In the genomic region with DNA sequence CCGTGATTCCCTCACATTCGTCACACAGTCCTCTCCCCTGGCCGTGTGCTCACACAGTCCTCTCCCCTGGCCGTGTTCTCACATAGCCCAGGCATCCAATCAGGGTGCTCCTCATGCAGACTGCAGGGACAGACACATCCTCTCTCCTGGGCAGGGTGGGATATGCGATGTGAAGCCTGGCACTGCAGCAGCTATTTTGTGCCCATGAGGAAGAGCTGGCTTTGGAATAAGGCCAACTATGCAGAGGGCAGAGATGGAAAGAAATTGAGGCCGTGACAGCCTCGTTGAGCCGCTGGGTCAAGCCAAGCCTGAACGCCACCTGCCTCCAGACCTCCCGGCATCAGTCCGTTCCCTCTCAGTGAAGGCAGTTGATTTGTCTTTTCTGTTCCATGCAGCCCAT, we compare ENCODE assay signal across 18 cellular contexts. TPM values are rescaled to one million over a fixed set of nuclear protein-coding genes. Genes with fewer than 3 reads are reported as not detected.
"Had no signal": no experiment of that assay in that cellular context is flagged by ENCODE, and none has a peak within 500 bp of the region (broad histone marks: within the 10 kb centered on the region; RNA-seq: fewer than 3 reads in every experiment).

No MANE protein-coding gene starts in this region.

- H3K4me1 ChIP-seq: adrenal gland, uterus had no signal

- H3K27me3 ChIP-seq: uterus had no signal

- H3K9me3 ChIP-seq: adrenal gland, thoracic aorta, uterus had no signal

- H3K4me3 ChIP-seq: adrenal gland, cardiac muscle cell, thoracic aorta, uterus had no signal

- DNase-seq: activated B cell treated with CpG ODN at 0.5 μM for 24 hours; activated CD4-positive, alpha-beta T cell treated with anti-CD3 and anti-CD28 coated beads, Interleukin-2, amount 10 ng/mL, durations not matched to agents 24 days and 14 days; activated CD8-positive, alpha-beta memory T cell treated with anti-CD3 and anti-CD28 coated beads, Interleukin-2, amount 50 U/mL, for 4 hours; activated CD8-positive, alpha-beta T cell treated with anti-CD3 and anti-CD28 coated beads, Interleukin-2, amount 10 ng/mL, durations not matched to agents 7 days and 5 days; activated T-cell treated with anti-CD3 and anti-CD28 coated beads, Interleukin-2, amount 50 U/mL, for 72 hours; adrenal gland; hippocampal formation; left ventricle myocardium superior; stimulated activated CD4-positive, alpha-beta T cell treated with anti-CD3 and anti-CD28 coated beads, Interleukin-1b, Interleukin-23, amount 100 ng/mL, for 48 hours; T-helper 17 cell; uterus had no signal

- H3K27ac ChIP-seq: adrenal gland, cardiac muscle cell, thoracic aorta, uterus had no signal

- H3K36me3 ChIP-seq: adrenal gland, cardiac muscle cell, thoracic aorta, uterus had no signal

- ATAC-seq: activated CD8-positive, alpha-beta T cell treated with anti-CD3 and anti-CD28 coated beads, Interleukin-2, amount 10 ng/mL, durations not matched to agents 7 days and 5 days; activated T-cell treated with anti-CD3 and anti-CD28 coated beads, Interleukin-2, amount 50 U/mL, for 72 hours; esophagus mucosa; left ventricle myocardium superior; T-helper 17 cell had no signal

RNA-seq across cellular contexts. Expression of a gene that starts 35.8 kb away (rescaled TPM):
- total RNA-seq: activated B cell treated with CpG ODN at 0.5 μM for 24 hours; activated CD4-positive, alpha-beta T cell treated with anti-CD3 and anti-CD28 coated beads, Interleukin-2, amount 10 ng/mL, durations not matched to agents 24 days and 14 days; activated CD8-positive, alpha-beta T cell treated with anti-CD3 and anti-CD28 coated beads, Interleukin-2, amount 10 ng/mL, durations not matched to agents 7 days and 5 days; activated T-cell treated with anti-CD3 and anti-CD28 coated beads, Interleukin-2, amount 50 U/mL, for 72 hours; adrenal gland; cardiac muscle cell; esophagus mucosa; left ventricle myocardium superior; mesenteric fat pad; osteocyte; T-helper 17 cell; thoracic aorta; uterus had no signal
- polyA plus RNA-seq: adrenal gland, cardiac muscle cell, keratinocyte, neural cell had no signal
